In genomic region chr1:44739361-44740178, GRCh38 we compare ENCODE assay signal across 8 cellular contexts. TPM values are rescaled to one million over a fixed set of nuclear protein-coding genes. Genes with fewer than 3 reads are reported as not detected.
DNase-seq lines count a peak whose midpoint lies in the region; TF ChIP-seq lines count a peak whose summit lies in the region.

KIF2C (plus strand) TSS chr1:44739837; CDS start chr1:44739933, 96 bp downstream.

- H3K36me3 ChIP-seq in H7 (replicated peaks; ENCODE audit: control insufficient read depth, insufficient read depth, low read length): peaks cover 13% of the 10 kb centered on the region

- H3K27ac Mint-ChIP-seq in nephron: peak within 1 kb of the TSS; percentile 95 to 98 (median 97)
- peak within 1 kb of the TSS; percentile 93 for H3K27ac Mint-ChIP-seq in stimulated activated naive CD8-positive, alpha-beta T cell treated with anti-CD3 and anti-CD28 coated beads, Interleukin-15, Interleukin-2, amounts not matched to agents 100 ng/mL and 50 ng/mL, for 24 hours

- DNase-seq in ELF-1 (ENCODE audit: low read depth, low spot score): peak; percentile 97
- DNase-seq in H7: peak; percentile 97
- peak; percentile 97 for DNase-seq in M059J (ENCODE audit: low read depth)
- DNase-seq in SHP77 (lab: John Stamatoyannopoulos, UW): peak; percentile 93 to 97
- DNase-seq in activated effector memory CD4-positive, alpha-beta T cell treated with Interleukin-2 at 50 U/mL for 16 hours: peak; percentile 95
- peak; percentile 97 for DNase-seq in fibroblast of the aortic adventitia (ENCODE audit: low read depth)

- H3K4me3 ChIP-seq in H7 (ENCODE audit: insufficient read depth, low read depth, low read length): peak within 1 kb of the TSS; percentile 85
- peak within 1 kb of the TSS; percentile 90 for H3K4me3 ChIP-seq in fibroblast of the aortic adventitia (ENCODE audit: low read depth, low read length)

- H3K9me3 Mint-ChIP-seq in nephron: no peaks in the 10 kb centered on the region
- H3K9me3 Mint-ChIP-seq in stimulated activated naive CD8-positive, alpha-beta T cell treated with anti-CD3 and anti-CD28 coated beads, Interleukin-15, Interleukin-2, amounts not matched to agents 100 ng/mL and 50 ng/mL, for 24 hours: no peaks in the 10 kb centered on the region

- H3K36me3 Mint-ChIP-seq in nephron (ENCODE audit: low read depth): peaks cover 12% of the 10 kb centered on the region
- H3K36me3 Mint-ChIP-seq in stimulated activated naive CD8-positive, alpha-beta T cell treated with anti-CD3 and anti-CD28 coated beads, Interleukin-15, Interleukin-2, amounts not matched to agents 100 ng/mL and 50 ng/mL, for 24 hours (ENCODE audit: low read depth): peaks cover 32% of the 10 kb centered on the region

- no peaks in the 10 kb centered on the region for H3K27me3 ChIP-seq in H7 (ENCODE audit: control insufficient read depth, insufficient read depth, low read length)

- TF ChIP-seq CTCF in fibroblast of the aortic adventitia (IDR thresholded peaks at IDR 0.05; ENCODE audit: insufficient read depth, low read length): no peak
- no peak for TF ChIP-seq CTCF in nephron (IDR thresholded peaks at IDR 0.05; ENCODE audit: unreplicated experiment in 3 of 3)

- peaks cover 16% of the 10 kb centered on the region for H3K4me1 Mint-ChIP-seq in nephron
- peaks cover 24% of the 10 kb centered on the region for H3K4me1 Mint-ChIP-seq in stimulated activated naive CD8-positive, alpha-beta T cell treated with anti-CD3 and anti-CD28 coated beads, Interleukin-15, Interleukin-2, amounts not matched to agents 100 ng/mL and 50 ng/mL, for 24 hours (ENCODE audit: low read depth)

- H3K27me3 Mint-ChIP-seq in nephron (ENCODE audit: low read depth): no peaks in the 10 kb centered on the region
- H3K27me3 Mint-ChIP-seq in stimulated activated naive CD8-positive, alpha-beta T cell treated with anti-CD3 and anti-CD28 coated beads, Interleukin-15, Interleukin-2, amounts not matched to agents 100 ng/mL and 50 ng/mL, for 24 hours: no peaks in the 10 kb centered on the region

- peak within 1 kb of the TSS; percentile 90 to 97 (median 94) for H3K4me3 Mint-ChIP-seq in nephron
- peak within 1 kb of the TSS; percentile 98 for H3K4me3 Mint-ChIP-seq in stimulated activated naive CD8-positive, alpha-beta T cell treated with anti-CD3 and anti-CD28 coated beads, Interleukin-15, Interleukin-2, amounts not matched to agents 100 ng/mL and 50 ng/mL, for 24 hours

RNA-seq across cellular contexts. Expression of gene KIF2C, which starts in this region (rescaled TPM):
- total RNA-seq in H7 (2014; rRNA removed; shearing (Covaris generic)): 164 and 209 TPM in 2 replicates
- total RNA-seq in M059J (2014; rRNA removed; shearing (Covaris generic)): 86.9 and 127 TPM in 2 replicates
- total RNA-seq in fibroblast of the aortic adventitia (ENCODE audit: low replicate concordance): 1.1 and 23.0 TPM in 2 replicates

Comparison
In these comparisons a context has a peak if more than half of its experiments do, and no peak if none do; other contexts are left out.
1. Peak in every context shown above with its lines: DNase-seq and H3K4me3 ChIP-seq.